ENCODE assay signal across 14 cellular contexts in genomic region chr20:38092260-38092857, GRCh38. TPM values are rescaled to one million over a fixed set of nuclear protein-coding genes. Genes with fewer than 3 reads are reported as not detected.
DNase-seq lines count a peak whose midpoint lies in the region; ATAC-seq and TF ChIP-seq lines count a peak whose summit lies in the region.
"Had no signal": no experiment of that assay in that cellular context is flagged by ENCODE, and none has a peak within 500 bp of the region (broad histone marks: within the 10 kb centered on the region; RNA-seq: fewer than 3 reads in every experiment).

No MANE protein-coding gene starts in this region.

- no peak for ATAC-seq in HG03378 (IDR thresholded peaks at IDR 0.05; ENCODE audit: unreplicated experiment)
- ATAC-seq in HG03342 (IDR thresholded peaks at IDR 0.05; ENCODE audit: unreplicated experiment) = no peak
- ATAC-seq: activated CD4-positive, CD25-positive, alpha-beta regulatory T cell treated with anti-CD3 and anti-CD28 coated beads, Interleukin-2, amount 50 U/mL, for 24 hours; foreskin keratinocyte; left colon; stimulated activated naive CD8-positive, alpha-beta T cell treated with anti-CD3 and anti-CD28 coated beads, Interleukin-15, amount 100 ng/mL, for 72 hours had no signal

- DNase-seq in GM12865 (ENCODE audit: low read depth) = peak; percentile 60
- DNase-seq in SK-MEL-5 (ENCODE audit: low read depth, low spot score) = peak; percentile 85
- DNase-seq in germinal center (ENCODE audit: low spot score) = peak; percentile 20
- DNase-seq in caudate nucleus (lab: John Stamatoyannopoulos, UW) = no peak
- no peak for DNase-seq in DMS53 treated with DMSO at 0.1 percent for 48 hours (lab: John Stamatoyannopoulos, UW; ENCODE audit: unreplicated experiment)
- DNase-seq: foreskin keratinocyte; left colon; NCI-H2171 treated with DMSO at 0.1 percent for 48 hours; stimulated activated naive CD8-positive, alpha-beta T cell treated with anti-CD3 and anti-CD28 coated beads, Interleukin-15, amount 100 ng/mL, for 72 hours had no signal

- no peak for TF ChIP-seq CTCF in GM12865 (IDR thresholded peaks at IDR 0.05; ENCODE audit: insufficient read depth, low read depth, low read length, missing control alignments)

- H3K9ac ChIP-seq in rectal smooth muscle tissue (ENCODE audit: low read length) = peak overlapping the region; percentile 1
- H3K9ac ChIP-seq: KMS-11 had no signal

- H3K27ac ChIP-seq in rectal smooth muscle tissue (ENCODE audit: low read depth, low read length) = no peak overlapping the region
- no peak overlapping the region for H3K27ac ChIP-seq in caudate nucleus (ENCODE audit: low read depth, low read length)
- H3K27ac ChIP-seq: foreskin keratinocyte, KMS-11 had no signal

- peaks cover 5% of the 10 kb centered on the region for H3K4me1 ChIP-seq in rectal smooth muscle tissue (ENCODE audit: control insufficient read depth, insufficient read depth, low read length)

- H3K36me3 ChIP-seq in rectal smooth muscle tissue (ENCODE audit: control insufficient read depth, insufficient read depth, low read length) = no peaks in the 10 kb centered on the region

- no peaks in the 10 kb centered on the region for H3K27me3 ChIP-seq in rectal smooth muscle tissue (ENCODE audit: control insufficient read depth, insufficient read depth, low read length)
- H3K27me3 ChIP-seq: foreskin keratinocyte had no signal

- in situ Hi-C loops in SK-MEL-5 (cut with HindIII; ENCODE audit: low pct_unique_long_range_greater_than_20kb, low sequenced_read_pairs) = no loop called here

- H3K4me3 ChIP-seq in GM12865 (ENCODE audit: low read depth, low read length) = peak overlapping the region; percentile 44
- no peak overlapping the region for H3K4me3 ChIP-seq in rectal smooth muscle tissue (ENCODE audit: low read length)

RNA-seq across cellular contexts. Expression of gene RPRD1B, which starts 58.8 kb away (rescaled TPM):
- 21.1 and 23.5 TPM in 2 replicates for total RNA-seq in SK-MEL-5 (2014; rRNA removed; shearing (Covaris generic))
- 32.2 and 37.1 TPM in 2 replicates for polyA plus RNA-seq in SK-MEL-5 (2015; cell fraction: cytosol; rRNA removed)
- polyA plus RNA-seq in SK-MEL-5 (2015; cell fraction: nucleus; rRNA removed) = 40.4 and 59.6 TPM in 2 replicates

RNA-seq across cellular contexts. Expression of gene TTI1, which starts 59.1 kb away (rescaled TPM):
- total RNA-seq in SK-MEL-5 (2014; rRNA removed; shearing (Covaris generic)) = 30.1 and 31.9 TPM in 2 replicates
- polyA plus RNA-seq in SK-MEL-5 (2015; cell fraction: cytosol; rRNA removed) = 25.4 and 32.8 TPM in 2 replicates
- 35.9 and 59.9 TPM in 2 replicates for polyA plus RNA-seq in SK-MEL-5 (2015; cell fraction: nucleus; rRNA removed)

Comparison
In these comparisons a context has a peak if more than half of its experiments do, and no peak if none do; other contexts are left out.
1. DNase-seq: peak in GM12865 (single experiment), SK-MEL-5 (single experiment) and germinal center (single experiment); none in caudate nucleus (0 of 61) and DMS53 treated with DMSO at 0.1 percent for 48 hours (single experiment).